In genomic region chr7:44580945-44581344, GRCh38 we compare ENCODE assay signal across 8 cellular contexts. TPM values are rescaled to one million over a fixed set of nuclear protein-coding genes. Genes with fewer than 3 reads are reported as not detected.
DNase-seq lines count a peak whose midpoint lies in the region; ATAC-seq and TF ChIP-seq lines count a peak whose summit lies in the region.

No MANE protein-coding gene starts in this region.

- H4K8ac ChIP-seq in mesenchymal stem cell (ENCODE audit: low read length) = no peak overlapping the region

- H2BK120ac ChIP-seq in mesenchymal stem cell (ENCODE audit: low read depth, low read length) = no peak overlapping the region

- no peak overlapping the region for H3K23ac ChIP-seq in mesenchymal stem cell (ENCODE audit: low read length in 2 of 2)

- no peak overlapping the region for H3K4ac ChIP-seq in mesenchymal stem cell (ENCODE audit: low read depth in 1 of 2, low read length in 2 of 2)

- H3K36me3 ChIP-seq in heart right ventricle (peaks cover 0 to 53% (median 30%) of the 10 kb centered on the region in 9 donors), mesenchymal stem cell (ENCODE audit: control insufficient read depth in 1 of 2, insufficient read depth in 2 of 2, low read depth in 1 of 2, low read length in 2 of 2) (peaks cover 21 to 45% of the 10 kb centered on the region in 2 experiments), vagina (peaks cover 0 to 28% of the 10 kb centered on the region in 2 donors)

- 72 to 73% methylated on average over 6 of the region's 6 CpGs for WGBS in heart right ventricle, 2 donors
- WGBS in mesenchymal stem cell = 98% methylated on average over 6 of the region's 6 CpGs

- H3K4me2 ChIP-seq in mesenchymal stem cell (ENCODE audit: low read length, poor library complexity, severe bottlenecking) = peak overlapping the region; percentile 69

- H3K27ac ChIP-seq in heart right ventricle = peak overlapping the region in 7 of 10 donors; percentile 95 to 99 (median 97)
- no peak overlapping the region for H3K27ac ChIP-seq in mesenchymal stem cell (ENCODE audit: low read length, poor library complexity, severe bottlenecking)
- H3K27ac ChIP-seq in vagina = peak overlapping the region; percentile 92

- TF ChIP-seq CTCF in heart right ventricle (IDR thresholded peaks at IDR 0.05) = no peak
- TF ChIP-seq CTCF in astrocyte of the spinal cord (IDR thresholded peaks at IDR 0.05; ENCODE audit: low read depth, low read length) = no peak
- no peak for TF ChIP-seq CTCF in vagina (IDR thresholded peaks at IDR 0.05)

- in situ Hi-C loops in astrocyte of the spinal cord (cut with HindIII; ENCODE audit: low sequenced_read_pairs) = no loop called here

- H3K9ac ChIP-seq in mesenchymal stem cell (ENCODE audit: low read length) = peak overlapping the region; percentile 92

- H3K27me3 ChIP-seq in heart right ventricle (no peaks in the 10 kb centered on the region), mesenchymal stem cell (ENCODE audit: control insufficient read depth in 1 of 2, insufficient read depth in 1 of 2, low read length in 2 of 2) (no peaks in the 10 kb centered on the region), vagina (no peaks in the 10 kb centered on the region)

- no peak overlapping the region for H2BK15ac ChIP-seq in mesenchymal stem cell (ENCODE audit: low read depth, poor library complexity, severe bottlenecking)

- H3K4me1 ChIP-seq in heart right ventricle (peaks cover 5 to 34% (median 24%) of the 10 kb centered on the region in 9 donors), mesenchymal stem cell (ENCODE audit: control insufficient read depth, insufficient read depth, low read depth, low read length) (peaks cover 11% of the 10 kb centered on the region), vagina (peaks cover 25% of the 10 kb centered on the region)

- no peak overlapping the region for H3K14ac ChIP-seq in mesenchymal stem cell (ENCODE audit: low read length in 2 of 2)

- H4K91ac ChIP-seq in mesenchymal stem cell (ENCODE audit: low read length) = no peak overlapping the region

- no peak overlapping the region for H2BK12ac ChIP-seq in mesenchymal stem cell (ENCODE audit: low read length in 2 of 2)

- intact Hi-C loops in heart right ventricle (cut with DNase I) = loop anchor here in 6 of 10 donors (5.0 to 10.0 kb wide), 6 partner anchors 174 to 554 kb away; partner anchors contain the start of gene H2AZ2 (in 2 of the 6)
- intact Hi-C loops in left cardiac atrium (cut with DNase I) = loop anchor here in 1 of 2 donors (5.0 kb wide), 1 partner anchor 266 kb away; the partner anchor contains the start of gene H2AZ2
- intact Hi-C loops in vagina (cut with DNase I) = loop anchor here (5.0 kb wide), 1 partner anchor 166 kb away; the partner anchor contains the start of gene ZMIZ2

- H2AFZ ChIP-seq in mesenchymal stem cell (ENCODE audit: low read depth, low read length) = no peak overlapping the region

- no peak overlapping the region for H2BK5ac ChIP-seq in mesenchymal stem cell (ENCODE audit: low read depth, low read length, poor library complexity, severe bottlenecking)

- DNase-seq in heart right ventricle = no peak
- no peak for DNase-seq in left cardiac atrium
- no peak for DNase-seq in astrocyte of the spinal cord (ENCODE audit: low read depth, low spot score)
- DNase-seq in mesenchymal stem cell = no peak
- DNase-seq in vagina (ENCODE audit: extremely low spot score in 2 of 2) = no peak
- DNase-seq in hippocampal formation (lab: John Stamatoyannopoulos, UW) = no peak
- DNase-seq in NK-92 (lab: John Stamatoyannopoulos, UW; ENCODE audit: unreplicated experiment) = no peak

- H3K4me3 ChIP-seq in heart right ventricle (peak overlapping the region; percentile 72 to 99 (median 89)), astrocyte of the spinal cord (ENCODE audit: low read depth, low read length) (peak overlapping the region; percentile 86), mesenchymal stem cell (ENCODE audit: insufficient read depth in 1 of 2, low read depth in 1 of 2, low read length in 2 of 2) (peak overlapping the region in 1 of 2 experiments; percentile 96), vagina (peak overlapping the region; percentile 91 to 98)

- H3K79me1 ChIP-seq in mesenchymal stem cell (replicated peaks; ENCODE audit: low read length, poor library complexity, severe bottlenecking) = peaks cover 19% of the 10 kb centered on the region

- H3K9me3 ChIP-seq in heart right ventricle (no peaks in the 10 kb centered on the region), mesenchymal stem cell (ENCODE audit: control insufficient read depth, low read length) (no peaks in the 10 kb centered on the region), vagina (no peaks in the 10 kb centered on the region)

- H2AK5ac ChIP-seq in mesenchymal stem cell (ENCODE audit: low read length, severe bottlenecking) = no peak overlapping the region

- ATAC-seq in heart right ventricle (no peak), left cardiac atrium (no peak), GM18498 (IDR thresholded peaks at IDR 0.05; ENCODE audit: unreplicated experiment) (no peak)

- no peak overlapping the region for H3K18ac ChIP-seq in mesenchymal stem cell (ENCODE audit: low read depth in 1 of 2, low read length in 2 of 2)

- TF ChIP-seq POLR2A in vagina (IDR thresholded peaks at IDR 0.05) = no peak

RNA-seq across cellular contexts. Expression of gene TMED4, which starts 1.1 kb away (rescaled TPM):
- total RNA-seq in heart right ventricle (10 to 100 TPM; 55.4 to 81.4 (median 69.4) TPM), left cardiac atrium (10 to 100 TPM; 55.1 to 73.2 TPM), vagina (102 TPM)
- polyA plus RNA-seq in heart right ventricle = 10 to 100 TPM; 42.9 to 45.6 TPM
- polyA plus RNA-seq in mesenchymal stem cell (2013, experiment 1 of 2) = 52.3 TPM
- 54.0 TPM for polyA plus RNA-seq in mesenchymal stem cell (2013, experiment 2 of 2)

RNA-seq across cellular contexts. Expression of gene DDX56, which starts 7.2 kb away (rescaled TPM):
- 10 to 100 TPM; 23.2 to 40.7 (median 27.4) TPM for total RNA-seq in heart right ventricle
- polyA plus RNA-seq in heart right ventricle = 100 to 1,000 TPM in 1 of 2 donors, 10 to 100 TPM in 1; 40.1 to 100 TPM
- 10 to 100 TPM; 27.8 to 44.4 TPM for total RNA-seq in left cardiac atrium
- 46.0 TPM for polyA plus RNA-seq in mesenchymal stem cell (2013, experiment 1 of 2)
- 44.0 TPM for polyA plus RNA-seq in mesenchymal stem cell (2013, experiment 2 of 2)
- total RNA-seq in vagina = 60.2 TPM

RNA-seq across cellular contexts. Expression of gene OGDH, which starts 25.5 kb away (rescaled TPM):
- 100 to 1,000 TPM; 500 to 724 (median 679) TPM for total RNA-seq in heart right ventricle
- 100 to 1,000 TPM; 202 to 421 TPM for polyA plus RNA-seq in heart right ventricle
- total RNA-seq in left cardiac atrium = 100 to 1,000 TPM; 343 to 358 TPM
- 35.1 TPM for polyA plus RNA-seq in mesenchymal stem cell (2013, experiment 1 of 2)
- 33.9 TPM for polyA plus RNA-seq in mesenchymal stem cell (2013, experiment 2 of 2)
- total RNA-seq in vagina = 80.0 TPM

RNA-seq across cellular contexts. Expression of gene NPC1L1, which starts 39.8 kb away (rescaled TPM):
- total RNA-seq in heart right ventricle (under 1 TPM in 9 of 10 donors, not detected in 1; 0.06 to 0.29 (median 0.12) TPM), left cardiac atrium (under 1 TPM; 0.09 to 0.10 TPM), vagina (0.49 TPM)
- under 1 TPM; under 0.01 to 0.15 TPM for polyA plus RNA-seq in heart right ventricle
- polyA plus RNA-seq in mesenchymal stem cell (2013, experiment 1 of 2) = 0.22 TPM
- 0.21 TPM for polyA plus RNA-seq in mesenchymal stem cell (2013, experiment 2 of 2)
